Comparison of ENCODE assay signal across 1 cellular context in genomic region chr4:153341575-153342090, GRCh38.
TF ChIP-seq lines count a peak whose summit lies in the region.

No MANE protein-coding gene starts in this region.

TF ChIP-seq in K562, 482 proteins besides CTCF, POLR2A, EP300 and RAD21 (continued from another document):
- TF ChIP-seq, protein P1, sequence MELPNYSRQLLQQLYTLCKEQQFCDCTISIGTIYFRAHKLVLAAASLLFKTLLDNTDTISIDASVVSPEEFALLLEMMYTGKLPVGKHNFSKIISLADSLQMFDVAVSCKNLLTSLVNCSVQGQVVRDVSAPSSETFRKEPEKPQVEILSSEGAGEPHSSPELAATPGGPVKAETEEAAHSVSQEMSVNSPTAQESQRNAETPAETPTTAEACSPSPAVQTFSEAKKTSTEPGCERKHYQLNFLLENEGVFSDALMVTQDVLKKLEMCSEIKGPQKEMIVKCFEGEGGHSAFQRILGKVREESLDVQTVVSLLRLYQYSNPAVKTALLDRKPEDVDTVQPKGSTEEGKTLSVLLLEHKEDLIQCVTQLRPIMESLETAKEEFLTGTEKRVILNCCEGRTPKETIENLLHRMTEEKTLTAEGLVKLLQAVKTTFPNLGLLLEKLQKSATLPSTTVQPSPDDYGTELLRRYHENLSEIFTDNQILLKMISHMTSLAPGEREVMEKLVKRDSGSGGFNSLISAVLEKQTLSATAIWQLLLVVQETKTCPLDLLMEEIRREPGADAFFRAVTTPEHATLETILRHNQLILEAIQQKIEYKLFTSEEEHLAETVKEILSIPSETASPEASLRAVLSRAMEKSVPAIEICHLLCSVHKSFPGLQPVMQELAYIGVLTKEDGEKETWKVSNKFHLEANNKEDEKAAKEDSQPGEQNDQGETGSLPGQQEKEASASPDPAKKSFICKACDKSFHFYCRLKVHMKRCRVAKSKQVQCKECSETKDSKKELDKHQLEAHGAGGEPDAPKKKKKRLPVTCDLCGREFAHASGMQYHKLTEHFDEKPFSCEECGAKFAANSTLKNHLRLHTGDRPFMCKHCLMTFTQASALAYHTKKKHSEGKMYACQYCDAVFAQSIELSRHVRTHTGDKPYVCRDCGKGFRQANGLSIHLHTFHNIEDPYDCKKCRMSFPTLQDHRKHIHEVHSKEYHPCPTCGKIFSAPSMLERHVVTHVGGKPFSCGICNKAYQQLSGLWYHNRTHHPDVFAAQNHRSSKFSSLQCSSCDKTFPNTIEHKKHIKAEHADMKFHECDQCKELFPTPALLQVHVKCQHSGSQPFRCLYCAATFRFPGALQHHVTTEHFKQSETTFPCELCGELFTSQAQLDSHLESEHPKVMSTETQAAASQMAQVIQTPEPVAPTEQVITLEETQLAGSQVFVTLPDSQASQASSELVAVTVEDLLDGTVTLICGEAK (IDR thresholded peaks at IDR 0.05), result peak; percentile 54
- TF ChIP-seq, protein P1 (CRISPR knock-in tag; IDR thresholded peaks at IDR 0.05), result no peak
- TF ChIP-seq ZNF133 (CRISPR knock-in tag; IDR thresholded peaks at IDR 0.05), result no peak
- TF ChIP-seq, protein P2, sequence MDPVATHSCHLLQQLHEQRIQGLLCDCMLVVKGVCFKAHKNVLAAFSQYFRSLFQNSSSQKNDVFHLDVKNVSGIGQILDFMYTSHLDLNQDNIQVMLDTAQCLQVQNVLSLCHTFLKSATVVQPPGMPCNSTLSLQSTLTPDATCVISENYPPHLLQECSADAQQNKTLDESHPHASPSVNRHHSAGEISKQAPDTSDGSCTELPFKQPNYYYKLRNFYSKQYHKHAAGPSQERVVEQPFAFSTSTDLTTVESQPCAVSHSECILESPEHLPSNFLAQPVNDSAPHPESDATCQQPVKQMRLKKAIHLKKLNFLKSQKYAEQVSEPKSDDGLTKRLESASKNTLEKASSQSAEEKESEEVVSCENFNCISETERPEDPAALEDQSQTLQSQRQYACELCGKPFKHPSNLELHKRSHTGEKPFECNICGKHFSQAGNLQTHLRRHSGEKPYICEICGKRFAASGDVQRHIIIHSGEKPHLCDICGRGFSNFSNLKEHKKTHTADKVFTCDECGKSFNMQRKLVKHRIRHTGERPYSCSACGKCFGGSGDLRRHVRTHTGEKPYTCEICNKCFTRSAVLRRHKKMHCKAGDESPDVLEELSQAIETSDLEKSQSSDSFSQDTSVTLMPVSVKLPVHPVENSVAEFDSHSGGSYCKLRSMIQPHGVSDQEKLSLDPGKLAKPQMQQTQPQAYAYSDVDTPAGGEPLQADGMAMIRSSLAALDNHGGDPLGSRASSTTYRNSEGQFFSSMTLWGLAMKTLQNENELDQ (CRISPR knock-in tag; IDR thresholded peaks at IDR 0.05; ENCODE audit: borderline replicate concordance), result no peak
- TF ChIP-seq NFYB (IDR thresholded peaks at IDR 0.05; ENCODE audit: extremely low read depth, insufficient read length), result peak; percentile 20
- peak; percentile 72 for TF ChIP-seq ATF7 (IDR thresholded peaks at IDR 0.05)
- TF ChIP-seq ATF2 (CRISPR knock-in tag; IDR thresholded peaks at IDR 0.05), result no peak
- no peak for TF ChIP-seq GABPB1 (CRISPR knock-in tag; IDR thresholded peaks at IDR 0.05)
- TF ChIP-seq L3MBTL2 (IDR thresholded peaks at IDR 0.05), result peak; percentile 52; the same call in 1 of the 2 replicates
